23 cellular contexts compared by ENCODE assay signal in the genomic region with DNA sequence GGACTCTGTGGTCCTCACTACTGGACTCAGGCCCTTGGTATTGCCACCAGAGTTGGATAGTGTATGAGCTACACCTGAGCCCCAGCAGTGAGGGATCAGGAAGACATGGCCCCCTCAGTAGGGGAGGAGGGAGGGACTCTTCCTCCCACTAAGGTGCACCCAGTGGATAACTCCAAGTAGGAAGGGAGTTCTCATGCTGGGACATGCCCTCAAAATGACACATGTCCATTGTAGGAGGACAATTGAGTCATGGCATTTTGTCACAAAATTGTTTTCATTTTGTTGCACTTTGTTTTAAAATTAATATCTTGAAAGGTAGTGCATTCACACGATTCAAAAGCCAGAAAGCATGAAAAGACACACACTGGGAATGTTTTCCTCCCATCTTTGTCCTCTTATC.
DNase-seq lines count a peak whose midpoint lies in the region; ATAC-seq, FAIRE-seq and TF ChIP-seq lines count a peak whose summit lies in the region.
"Had no signal": no experiment of that assay in that cellular context is flagged by ENCODE, and none has a peak within 500 bp of the region (broad histone marks: within the 10 kb centered on the region; RNA-seq: fewer than 3 reads in every experiment).

No MANE protein-coding gene starts in this region.

- no peaks in the 10 kb centered on the region for H3F3A ChIP-seq in PC-3 (ENCODE audit: low read length, unreplicated experiment)

- no peaks in the 10 kb centered on the region for H3K27me3 Mint-ChIP-seq in osteocyte (ENCODE audit: unreplicated experiment)
- H3K27me3 Mint-ChIP-seq: CD4-positive, CD25-positive, alpha-beta regulatory T cell had no signal

- TF ChIP-seq CTCF in HCT116 (IDR thresholded peaks at IDR 0.05 in 2 of 3, conservative IDR thresholded peaks at IDR 0.05 in 1 of 3; ENCODE audit: borderline replicate concordance in 1 of 3, insufficient read depth in 1 of 3, low read depth in 2 of 3, low read length in 2 of 3) = no peak
- TF ChIP-seq CTCF in PC-3 (conservative IDR thresholded peaks at IDR 0.05; ENCODE audit: low read depth, low read length) = no peak
- TF ChIP-seq CTCF in bronchial epithelial cell (IDR thresholded peaks at IDR 0.05; ENCODE audit: insufficient read depth, low read length, severe bottlenecking) = no peak
- no peak for TF ChIP-seq CTCF in osteocyte (IDR thresholded peaks at IDR 0.05)

- RAD21 ChIA-PET in HCT116 (lab: Charles Lee; ENCODE audit: low non-redundant PET in 1 of 2, low total read pairs in 2 of 2, uncharacterized antibody in 2 of 2, unreplicated experiment in 2 of 2) = no interaction called here

- H3K9me3 ChIP-seq in HCT116 (ENCODE audit: control insufficient read depth in 1 of 2, insufficient read depth in 1 of 2, low read depth in 1 of 2, low read length in 2 of 2) (no peaks in the 10 kb centered on the region), PC-3 (ENCODE audit: low read length) (no peaks in the 10 kb centered on the region)
- H3K9me3 ChIP-seq: A549 had no signal

- POLR2A ChIA-PET in HCT116 (lab: Charles Lee) (no interaction called here), PC-3 (lab: Charles Lee; ENCODE audit: unreplicated experiment) (no interaction called here)

- H4K20me1 ChIP-seq in HCT116 (ENCODE audit: insufficient read depth) (no peaks in the 10 kb centered on the region), PC-3 (ENCODE audit: low read length) (no peaks in the 10 kb centered on the region)

- CTCF ChIA-PET in HCT116 (lab: Charles Lee) (no interaction called here), PC-3 (lab: Charles Lee) (no interaction called here)

- TF ChIP-seq RAD21 in HCT116 (IDR thresholded peaks at IDR 0.05; ENCODE audit: low read depth) = no peak

- TF ChIP-seq POLR2A in HCT116 (IDR thresholded peaks at IDR 0.05; ENCODE audit: borderline replicate concordance, extremely low read depth, insufficient read depth, insufficient read length) = no peak

- no peak for FAIRE-seq in bronchial epithelial cell (lab: Jason Lieb, UNC)
- no peak for FAIRE-seq in frontal cortex (lab: Jason Lieb, UNC)
- FAIRE-seq: A549, H54 had no signal

- no peaks in the 10 kb centered on the region for H3K9me3 Mint-ChIP-seq in osteocyte (ENCODE audit: unreplicated experiment)
- H3K9me3 Mint-ChIP-seq: HFFc6 had no signal

- BruUV-seq in HCT116 (replicated peaks; lab: Mats Ljungman, UMichigan) = no TSS peak
- no TSS peak for BruUV-seq in PC-3 (replicated peaks; lab: Mats Ljungman, UMichigan)

- no peak overlapping the region for H3K4me3 Mint-ChIP-seq in osteocyte (ENCODE audit: unreplicated experiment)
- H3K4me3 Mint-ChIP-seq: CD4-positive, CD25-positive, alpha-beta regulatory T cell; HFFc6 had no signal

- H3K9ac ChIP-seq in HCT116 (ENCODE audit: low read length) = no peak overlapping the region
- no peak overlapping the region for H3K9ac ChIP-seq in PC-3 (ENCODE audit: low read length)

- H3K27ac ChIP-seq in HCT116 (ENCODE audit: low read depth, low read length) (no peak overlapping the region), PC-3 (ENCODE audit: low read length) (0 out of 2 replicates have a peak overlapping the region, but pooled peaks have one; percentile 55)
- H3K27ac ChIP-seq: A549, HL-60, SK-N-MC had no signal

- H3K4me1 ChIP-seq in HCT116 (ENCODE audit: control insufficient read depth in 1 of 2, insufficient read depth in 2 of 2, low read length in 2 of 2) = peaks cover 44 to 57% of the 10 kb centered on the region in 2 experiments
- H3K4me1 ChIP-seq in PC-3 (ENCODE audit: insufficient read depth, low read length) = peaks cover 57% of the 10 kb centered on the region

- H3K79me2 ChIP-seq in HCT116 (ENCODE audit: insufficient read depth, low read length) (no peaks in the 10 kb centered on the region), PC-3 (ENCODE audit: low read length) (no peaks in the 10 kb centered on the region)

- H3K4me1 Mint-ChIP-seq in osteocyte (ENCODE audit: unreplicated experiment) = peaks cover 31% of the 10 kb centered on the region

- H3K27me3 ChIP-seq in HCT116 (ENCODE audit: insufficient read depth, low read length) = no peaks in the 10 kb centered on the region
- no peaks in the 10 kb centered on the region for H3K27me3 ChIP-seq in PC-3 (ENCODE audit: low read length)
- H3K27me3 ChIP-seq in bronchial epithelial cell (ENCODE audit: control insufficient read depth, insufficient read depth, low read length) = no peaks in the 10 kb centered on the region

- H3K27ac Mint-ChIP-seq in osteocyte (ENCODE audit: unreplicated experiment) = no peak overlapping the region
- H3K27ac Mint-ChIP-seq: CD4-positive, CD25-positive, alpha-beta regulatory T cell; HFFc6 had no signal

- H3K4me2 ChIP-seq in HCT116 (ENCODE audit: low read length) (peak overlapping the region; percentile 60; the same call in 1 of the 2 replicates), PC-3 (ENCODE audit: low read length) (no peak overlapping the region)
- H3K4me2 ChIP-seq: A549 had no signal

- H3K9me2 ChIP-seq in HCT116 (ENCODE audit: insufficient read depth) = no peaks in the 10 kb centered on the region
- H3K9me2 ChIP-seq in PC-3 (replicated peaks; ENCODE audit: low read length) = no peaks in the 10 kb centered on the region

- H3K4me3 ChIP-seq in HCT116 (replicated peaks in 1 of 2; ENCODE audit: low read depth in 1 of 2, low read length in 2 of 2) (no peak overlapping the region), PC-3 (ENCODE audit: low read length) (no peak overlapping the region), bronchial epithelial cell (ENCODE audit: low read depth, low read length) (no peak overlapping the region)
- H3K4me3 ChIP-seq: A549, SK-N-MC had no signal

- intact Hi-C loops in HCT116 (cut with micrococcal nuclease) = no loop called here
- intact Hi-C loops in PC-3 (cut with micrococcal nuclease) = loop anchor here (5.0 kb wide), 2 partner anchors 49 to 94 kb away; no protein-coding TSS in a partner anchor

- H3K36me3 ChIP-seq in HCT116 (ENCODE audit: control insufficient read depth in 1 of 2, insufficient read depth in 2 of 2, low read length in 2 of 2) (no peaks in the 10 kb centered on the region), PC-3 (ENCODE audit: low read depth, low read length) (no peaks in the 10 kb centered on the region), bronchial epithelial cell (ENCODE audit: control insufficient read depth, insufficient read depth, low read length) (peaks cover 2% of the 10 kb centered on the region)

- DNase-seq in HCT116 (ENCODE audit: low read depth, low spot score) (no peak), PC-3 (no peak), bronchial epithelial cell (ENCODE audit: low read depth) (peak; percentile 77), osteocyte (ENCODE audit: extremely low spot score, unreplicated experiment) (peak; percentile 42), H4 (ENCODE audit: low spot score) (no peak), frontal cortex (ENCODE audit: low spot score in 2 of 2) (no peak)
- no peak for DNase-seq in activated CD4-positive, CD25-positive, alpha-beta regulatory T cell (lab: John Stamatoyannopoulos, UW)
- DNase-seq: CD4-positive, CD25-positive, alpha-beta regulatory T cell; DMS79 treated with DMSO at 0.1 percent for 48 hours; HFFc6; KG1; NCI-H1105; NCI-H2029 treated with DMSO at 0.1 percent for 48 hours; NCI-H345; NCI-H524; NCI-H82; OCI-M1; SHP77 treated with DMSO at 0.1 percent for 48 hours had no signal

- ATAC-seq in HCT116 = no peak
- no peak for ATAC-seq in PC-3
- ATAC-seq in GM19452 (IDR thresholded peaks at IDR 0.05; ENCODE audit: unreplicated experiment) = no peak
- ATAC-seq: A549 had no signal

- peaks cover 30% of the 10 kb centered on the region for H3K36me3 Mint-ChIP-seq in osteocyte (ENCODE audit: unreplicated experiment)

- H2AFZ ChIP-seq in HCT116 (ENCODE audit: low read depth, low read length, poor library complexity, severe bottlenecking) (no peak overlapping the region), PC-3 (ENCODE audit: low read length) (no peak overlapping the region)

TF ChIP-seq in HCT116, 20 proteins besides CTCF, POLR2A, EP300 and RAD21:
- TF ChIP-seq ZNF274 (IDR thresholded peaks at IDR 0.05; ENCODE audit: low read depth, low read length) (no peak), TCF7L2 (IDR thresholded peaks at IDR 0.05; ENCODE audit: borderline replicate concordance, extremely low read depth, insufficient read depth, insufficient read length) (no peak)

Comparison
In these comparisons a context has a peak if more than half of its experiments do, and no peak if none do; other contexts are left out.
1. DNase-seq: peak in bronchial epithelial cell (single experiment) and osteocyte (single experiment); none in HCT116 (single experiment), PC-3 (single experiment), activated CD4-positive, CD25-positive, alpha-beta regulatory T cell (0 of 4), H4 (single experiment) and frontal cortex (0 of 2).